Comparison of ENCODE assay signal across 8 cellular contexts in the genomic region with DNA sequence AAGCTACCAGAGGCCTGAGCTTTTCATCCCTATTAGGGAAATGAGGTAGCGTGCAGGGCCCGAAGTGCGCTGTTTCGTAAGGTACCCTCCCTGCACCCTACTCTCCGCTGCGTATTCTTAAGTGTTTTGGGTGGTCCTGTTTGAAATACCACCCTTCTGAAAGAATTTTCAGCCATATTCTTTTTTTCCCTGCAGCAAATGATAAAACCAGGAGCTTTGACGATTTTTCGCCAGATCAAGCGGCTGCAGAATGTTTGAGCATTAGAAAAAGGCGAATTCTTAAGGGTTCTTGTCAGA. TPM values are rescaled to one million over a fixed set of nuclear protein-coding genes. Genes with fewer than 3 reads are reported as not detected.
DNase-seq lines count a peak whose midpoint lies in the region; ATAC-seq and TF ChIP-seq lines count a peak whose summit lies in the region.

No MANE protein-coding gene starts in this region.

- peak overlapping the region; percentile 98 for H3K4me3 Mint-ChIP-seq in activated CD8-positive, alpha-beta T cell treated with anti-CD3 and anti-CD28 coated beads, Interleukin-2, amount 10 ng/mL, durations not matched to agents 7 days and 5 days

- H3K4me1 ChIP-seq in prostate gland (replicated peaks): no peaks in the 10 kb centered on the region

- POLR2A ChIA-PET in activated CD8-positive, alpha-beta T cell treated with anti-CD3 and anti-CD28 coated beads, Interleukin-2, amount 10 ng/mL, durations not matched to agents 7 days and 5 days (lab: Charles Lee): interaction anchor here (1.0 to 2.3 kb wide), 4 partner anchors 10 to 450 kb away, joined by 3 to 9 read pairs (median 4); no protein-coding TSS in a partner anchor

- no peaks in the 10 kb centered on the region for H3K9me3 ChIP-seq in prostate gland

- CTCF ChIA-PET in activated CD8-positive, alpha-beta T cell treated with anti-CD3 and anti-CD28 coated beads, Interleukin-2, amount 10 ng/mL, durations not matched to agents 7 days and 5 days (lab: Charles Lee): interaction anchor here (0.8 to 3.4 kb wide), 12 partner anchors 10 to 238 kb away, joined by 3 to 16 read pairs (median 4); partner anchors contain the start of genes PHTF2 and TMEM60

- H3K4me1 Mint-ChIP-seq in activated CD8-positive, alpha-beta T cell treated with anti-CD3 and anti-CD28 coated beads, Interleukin-2, amount 10 ng/mL, durations not matched to agents 7 days and 5 days (ENCODE audit: low read depth): peaks cover 47% of the 10 kb centered on the region

- peaks cover 34% of the 10 kb centered on the region for H3K36me3 Mint-ChIP-seq in activated CD8-positive, alpha-beta T cell treated with anti-CD3 and anti-CD28 coated beads, Interleukin-2, amount 10 ng/mL, durations not matched to agents 7 days and 5 days (ENCODE audit: low read depth)

- WGBS in prostate gland: 1% methylated on average over 10 of the region's 10 CpGs

- ATAC-seq in activated CD8-positive, alpha-beta T cell treated with anti-CD3 and anti-CD28 coated beads, Interleukin-2, amount 10 ng/mL, durations not matched to agents 7 days and 5 days: no peak
- ATAC-seq in HG03159 (IDR thresholded peaks at IDR 0.05; ENCODE audit: unreplicated experiment) (no peak), GM21786 (IDR thresholded peaks at IDR 0.05; ENCODE audit: unreplicated experiment) (no peak)

- H3K27me3 Mint-ChIP-seq in activated CD8-positive, alpha-beta T cell treated with anti-CD3 and anti-CD28 coated beads, Interleukin-2, amount 10 ng/mL, durations not matched to agents 7 days and 5 days (ENCODE audit: low read depth): no peaks in the 10 kb centered on the region

- H3K4me3 ChIP-seq in prostate gland: peak overlapping the region; percentile 75 to 92

- TF ChIP-seq CTCF in prostate gland (IDR thresholded peaks at IDR 0.05): no peak

- H3K9me3 Mint-ChIP-seq in activated CD8-positive, alpha-beta T cell treated with anti-CD3 and anti-CD28 coated beads, Interleukin-2, amount 10 ng/mL, durations not matched to agents 7 days and 5 days (ENCODE audit: insufficient read depth): peaks cover 3% of the 10 kb centered on the region

- peak; percentile 5 for TF ChIP-seq POLR2A in prostate gland (IDR thresholded peaks at IDR 0.05)

- H3K27me3 ChIP-seq in prostate gland (replicated peaks; ENCODE audit: insufficient read depth): no peaks in the 10 kb centered on the region

- peak overlapping the region; percentile 96 to 97 for H3K27ac ChIP-seq in prostate gland

- H3K36me3 ChIP-seq in prostate gland: no peaks in the 10 kb centered on the region

- intact Hi-C loops in prostate gland (cut with DNase I): loop anchor here (2.0 to 5.0 kb wide), 2 partner anchors 60 to 101 kb away; partner anchors contain the start of genes PHTF2 and TMEM60

- DNase-seq in stimulated activated CD8-positive, alpha-beta memory T cell treated with anti-CD3 and anti-CD28 coated beads, Interleukin-7, amount 100 ng/mL, for 4 hours (ENCODE audit: low read depth in 2 of 2): peak; percentile 8 to 17
- no peak for DNase-seq in stimulated activated CD8-positive, alpha-beta memory T cell treated with anti-CD3 and anti-CD28 coated beads, Interleukin-4, amount 100 ng/mL, for 48 hours
- DNase-seq in activated CD8-positive, alpha-beta T cell treated with anti-CD3 and anti-CD28 coated beads, Interleukin-2, amount 10 ng/mL, durations not matched to agents 7 days and 5 days: no peak
- DNase-seq in germinal center (ENCODE audit: low spot score): peak; percentile 14
- DNase-seq in prostate gland (ENCODE audit: low spot score): no peak
- no peak for DNase-seq in GM19240 (ENCODE audit: insufficient read length, low spot score)

- peak overlapping the region; percentile 96 for H3K27ac Mint-ChIP-seq in activated CD8-positive, alpha-beta T cell treated with anti-CD3 and anti-CD28 coated beads, Interleukin-2, amount 10 ng/mL, durations not matched to agents 7 days and 5 days

RNA-seq across cellular contexts. Expression of gene RSBN1L, which starts 1.2 kb away (rescaled TPM):
- total RNA-seq in activated CD8-positive, alpha-beta T cell treated with anti-CD3 and anti-CD28 coated beads, Interleukin-2, amount 10 ng/mL, durations not matched to agents 7 days and 5 days: 10 to 100 TPM; 24.5 to 27.4 TPM
- 10 to 100 TPM; 19.4 to 20.7 TPM for total RNA-seq in prostate gland

Comparison
In these comparisons a context has a peak if more than half of its experiments do, and no peak if none do; other contexts are left out.
1. DNase-seq: peak in stimulated activated CD8-positive, alpha-beta memory T cell treated with anti-CD3 and anti-CD28 coated beads, Interleukin-7, amount 100 ng/mL, for 4 hours (2 of 2) and germinal center (single experiment); none in stimulated activated CD8-positive, alpha-beta memory T cell treated with anti-CD3 and anti-CD28 coated beads, Interleukin-4, amount 100 ng/mL, for 48 hours (single experiment), activated CD8-positive, alpha-beta T cell treated with anti-CD3 and anti-CD28 coated beads, Interleukin-2, amount 10 ng/mL, durations not matched to agents 7 days and 5 days (single experiment), prostate gland (single experiment) and GM19240 (single experiment).